In genomic region chr5:167348286-167348926, GRCh38 we compare ENCODE assay signal across 24 cellular contexts.
"Had no signal": no experiment of that assay in that cellular context is flagged by ENCODE, and none has a peak within 500 bp of the region (broad histone marks: within the 10 kb centered on the region; RNA-seq: fewer than 3 reads in every experiment).

No MANE protein-coding gene starts in this region.

- H3K4me1 ChIP-seq: colonic mucosa, gastroesophageal sphincter, sigmoid colon, spleen had no signal

- DNase-seq: activated B cell treated with CpG ODN at 0.5 μM for 24 hours; activated CD4-positive, alpha-beta T cell treated with anti-CD3 and anti-CD28 coated beads for 4 hours; activated CD8-positive, alpha-beta memory T cell treated with anti-CD3 and anti-CD28 coated beads, Interleukin-2, amount 50 U/mL, for 4 hours; activated CD8-positive, alpha-beta T cell treated with anti-CD3 and anti-CD28 coated beads, Interleukin-2, amount 10 ng/mL, durations not matched to agents 7 days and 5 days; activated effector memory CD4-positive, alpha-beta T cell treated with Interleukin-2 at 50 U/mL for 16 hours; activated naive CD4-positive, alpha-beta T cell treated with anti-CD3 and anti-CD28 coated beads, Interleukin-2, amount 10 ng/mL, durations not matched to agents 7 days and 5 days; activated T-cell treated with anti-CD3 and anti-CD28 coated beads, Interleukin-2, amount 50 U/mL, for 4 hours; aorta; brain microvascular endothelial cell; colonic mucosa; immature natural killer cell; kidney glomerular epithelial cell; left ventricle myocardium superior; naive B cell; ovary; sigmoid colon; spleen; stimulated activated CD4-positive, alpha-beta T cell treated with anti-CD3 and anti-CD28 coated beads, Interleukin-4, amount 100 ng/mL, for 4 hours; stimulated activated naive B cell treated with anti-CD40 and anti-IgM and Interleukin-4, amounts not matched to agents 10 μg/mL and 1 μg/mL and 100 μg/mL, for 72 hours; tibial artery had no signal

- H3K27ac ChIP-seq: brain microvascular endothelial cell, colonic mucosa, gastroesophageal sphincter, ovary, sigmoid colon, spleen, tibial artery had no signal

- H3K27ac Mint-ChIP-seq: activated B cell treated with CpG ODN at 0.5 μM for 24 hours; activated CD8-positive, alpha-beta T cell treated with anti-CD3 and anti-CD28 coated beads, Interleukin-2, amount 10 ng/mL, durations not matched to agents 7 days and 5 days; activated naive CD4-positive, alpha-beta T cell treated with anti-CD3 and anti-CD28 coated beads, Interleukin-2, amount 10 ng/mL, durations not matched to agents 7 days and 5 days; immature natural killer cell; memory B cell; naive B cell; stimulated activated naive B cell treated with anti-CD40 and anti-IgM and Interleukin-4, amounts not matched to agents 10 μg/mL and 1 μg/mL and 100 μg/mL, for 72 hours had no signal

- ATAC-seq: activated CD8-positive, alpha-beta T cell treated with anti-CD3 and anti-CD28 coated beads, Interleukin-2, amount 10 ng/mL, durations not matched to agents 7 days and 5 days; activated T-cell treated with anti-CD3 and anti-CD28 coated beads, Interleukin-2, amount 50 U/mL, for 4 hours; gastroesophageal sphincter; left ventricle myocardium superior; stimulated activated naive B cell treated with anti-CD40 and anti-IgM and Interleukin-4, amounts not matched to agents 10 μg/mL and 1 μg/mL and 100 μg/mL, for 72 hours had no signal

- H3K9me3 ChIP-seq: colonic mucosa, gastroesophageal sphincter, ovary, sigmoid colon, spleen, tibial artery had no signal

- H3K27me3 Mint-ChIP-seq: activated B cell treated with CpG ODN at 0.5 μM for 24 hours; activated naive CD4-positive, alpha-beta T cell treated with anti-CD3 and anti-CD28 coated beads, Interleukin-2, amount 10 ng/mL, durations not matched to agents 7 days and 5 days; central memory CD8-positive, alpha-beta T cell; memory B cell; naive B cell; stimulated activated naive B cell treated with anti-CD40 and anti-IgM and Interleukin-4, amounts not matched to agents 10 μg/mL and 1 μg/mL and 100 μg/mL, for 72 hours had no signal

- H3K4me1 Mint-ChIP-seq: activated B cell treated with CpG ODN at 0.5 μM for 24 hours; activated naive CD4-positive, alpha-beta T cell treated with anti-CD3 and anti-CD28 coated beads, Interleukin-2, amount 10 ng/mL, durations not matched to agents 7 days and 5 days; central memory CD8-positive, alpha-beta T cell; immature natural killer cell; memory B cell; naive B cell; stimulated activated naive B cell treated with anti-CD40 and anti-IgM and Interleukin-4, amounts not matched to agents 10 μg/mL and 1 μg/mL and 100 μg/mL, for 72 hours had no signal

- H3K36me3 Mint-ChIP-seq: activated naive CD4-positive, alpha-beta T cell treated with anti-CD3 and anti-CD28 coated beads, Interleukin-2, amount 10 ng/mL, durations not matched to agents 7 days and 5 days; immature natural killer cell; memory B cell; naive B cell; stimulated activated naive B cell treated with anti-CD40 and anti-IgM and Interleukin-4, amounts not matched to agents 10 μg/mL and 1 μg/mL and 100 μg/mL, for 72 hours had no signal

- H3K36me3 ChIP-seq: brain microvascular endothelial cell, colonic mucosa, gastroesophageal sphincter, ovary, sigmoid colon, spleen, tibial artery had no signal

- H3K9me3 Mint-ChIP-seq: activated B cell treated with CpG ODN at 0.5 μM for 24 hours, neural crest cell had no signal

- H3K27me3 ChIP-seq: brain microvascular endothelial cell, colonic mucosa, gastroesophageal sphincter, ovary, sigmoid colon, spleen, tibial artery had no signal

- H3K4me3 ChIP-seq: colonic mucosa, gastroesophageal sphincter, ovary, sigmoid colon, spleen, tibial artery had no signal

- H3K4me3 Mint-ChIP-seq: activated B cell treated with CpG ODN at 0.5 μM for 24 hours; activated CD8-positive, alpha-beta T cell treated with anti-CD3 and anti-CD28 coated beads, Interleukin-2, amount 10 ng/mL, durations not matched to agents 7 days and 5 days; activated naive CD4-positive, alpha-beta T cell treated with anti-CD3 and anti-CD28 coated beads, Interleukin-2, amount 10 ng/mL, durations not matched to agents 7 days and 5 days; activated T-cell treated with anti-CD3 and anti-CD28 coated beads, Interleukin-2, amount 50 U/mL, for 4 hours; central memory CD8-positive, alpha-beta T cell; immature natural killer cell; memory B cell; naive B cell; neural crest cell; stimulated activated naive B cell treated with anti-CD40 and anti-IgM and Interleukin-4, amounts not matched to agents 10 μg/mL and 1 μg/mL and 100 μg/mL, for 72 hours had no signal
